Comparison of ENCODE assay signal across 12 cellular contexts in genomic region chr1:9901148-9902059, GRCh38. TPM values are rescaled to one million over a fixed set of nuclear protein-coding genes. Genes with fewer than 3 reads are reported as not detected.
DNase-seq lines count a peak whose midpoint lies in the region; ATAC-seq and TF ChIP-seq lines count a peak whose summit lies in the region.
"Had no signal": no experiment of that assay in that cellular context is flagged by ENCODE, and none has a peak within 500 bp of the region (broad histone marks: within the 10 kb centered on the region; RNA-seq: fewer than 3 reads in every experiment).

No MANE protein-coding gene starts in this region.

- H3K9me3 ChIP-seq in CD8-positive, alpha-beta T cell (ENCODE audit: low read length), result no peaks in the 10 kb centered on the region
- no peaks in the 10 kb centered on the region for H3K9me3 ChIP-seq in adrenal gland (replicated peaks in 1 of 3)
- H3K9me3 ChIP-seq in right atrium auricular region, result no peaks in the 10 kb centered on the region
- H3K9me3 ChIP-seq in prostate gland, result no peaks in the 10 kb centered on the region

- no peak for TF ChIP-seq CTCF in CD8-positive, alpha-beta T cell (IDR thresholded peaks at IDR 0.05)
- TF ChIP-seq CTCF in adrenal gland (IDR thresholded peaks at IDR 0.05) (no peak), right atrium auricular region (IDR thresholded peaks at IDR 0.05) (no peak), prostate gland (IDR thresholded peaks at IDR 0.05) (no peak)

- peaks cover 16% of the 10 kb centered on the region for H3K4me1 Mint-ChIP-seq in CD8-positive, alpha-beta T cell (ENCODE audit: low read depth)

- CTCF ChIA-PET in CD8-positive, alpha-beta T cell (lab: Charles Lee), result no interaction called here
- CTCF ChIA-PET in HEK293T (lab: Yijun Ruan, JAX), result no interaction called here

- POLR2A ChIA-PET in CD8-positive, alpha-beta T cell (lab: Charles Lee), result no interaction called here
- POLR2A ChIA-PET in HEK293T (lab: Yijun Ruan, JAX), result no interaction called here

- no peak for ATAC-seq in CD8-positive, alpha-beta T cell
- no peak for ATAC-seq in HG02763 (IDR thresholded peaks at IDR 0.05; ENCODE audit: unreplicated experiment)
- ATAC-seq: activated CD8-positive, alpha-beta memory T cell treated with anti-CD3 and anti-CD28 coated beads, Interleukin-2, amount 10 ng/mL, durations not matched to agents 7 days and 5 days had no signal

- H3K36me3 Mint-ChIP-seq in CD8-positive, alpha-beta T cell, result no peaks in the 10 kb centered on the region
- H3K36me3 Mint-ChIP-seq: activated CD8-positive, alpha-beta memory T cell treated with anti-CD3 and anti-CD28 coated beads, Interleukin-2, amount 10 ng/mL, durations not matched to agents 7 days and 5 days had no signal

- H3K27ac Mint-ChIP-seq in CD8-positive, alpha-beta T cell, result peak overlapping the region; percentile 67
- H3K27ac Mint-ChIP-seq: activated CD8-positive, alpha-beta memory T cell treated with anti-CD3 and anti-CD28 coated beads, Interleukin-2, amount 10 ng/mL, durations not matched to agents 7 days and 5 days; T-helper 1 cell treated with Interleukin-12 subunit alpha and Interleukin-12 subunit beta and Interleukin-4 antibody, amounts not matched to agents 30 μg/mL and 1 μg/mL, for 36 hours had no signal

- no peak overlapping the region for H3K4me3 Mint-ChIP-seq in CD8-positive, alpha-beta T cell
- H3K4me3 Mint-ChIP-seq: activated CD8-positive, alpha-beta memory T cell treated with anti-CD3 and anti-CD28 coated beads, Interleukin-2, amount 10 ng/mL, durations not matched to agents 7 days and 5 days; T-helper 1 cell treated with Interleukin-12 subunit alpha and Interleukin-12 subunit beta and Interleukin-4 antibody, amounts not matched to agents 30 μg/mL and 1 μg/mL, for 36 hours had no signal

- no peaks in the 10 kb centered on the region for H3K9me3 Mint-ChIP-seq in CD8-positive, alpha-beta T cell
- H3K9me3 Mint-ChIP-seq: T-helper 1 cell treated with Interleukin-12 subunit alpha and Interleukin-12 subunit beta and Interleukin-4 antibody, amounts not matched to agents 30 μg/mL and 1 μg/mL, for 36 hours had no signal

- no peaks in the 10 kb centered on the region for H3K36me3 ChIP-seq in CD8-positive, alpha-beta T cell (ENCODE audit: insufficient read depth, low read length)
- H3K36me3 ChIP-seq in adrenal gland (replicated peaks in 1 of 2) (no peaks in the 10 kb centered on the region), right atrium auricular region (no peaks in the 10 kb centered on the region), prostate gland (no peaks in the 10 kb centered on the region)
- H3K36me3 ChIP-seq: brain microvascular endothelial cell had no signal

- H3K4me3 ChIP-seq in CD8-positive, alpha-beta T cell (ENCODE audit: low read depth, low read length), result no peak overlapping the region
- H3K4me3 ChIP-seq in adrenal gland (no peak overlapping the region), right atrium auricular region (peak overlapping the region in 1 of 2 donors; percentile 34), prostate gland (no peak overlapping the region)

- no peak overlapping the region for H3K27ac ChIP-seq in CD8-positive, alpha-beta T cell (ENCODE audit: low read depth, low read length)
- peak overlapping the region in 3 of 5 donors; percentile 12 to 75 (median 69) for H3K27ac ChIP-seq in adrenal gland
- peak overlapping the region; percentile 85 to 94 for H3K27ac ChIP-seq in right atrium auricular region
- peak overlapping the region; percentile 75 to 79 for H3K27ac ChIP-seq in prostate gland
- H3K27ac ChIP-seq: brain microvascular endothelial cell had no signal

- no peaks in the 10 kb centered on the region for H3K27me3 Mint-ChIP-seq in CD8-positive, alpha-beta T cell (ENCODE audit: low read depth)
- H3K27me3 Mint-ChIP-seq: activated CD8-positive, alpha-beta memory T cell treated with anti-CD3 and anti-CD28 coated beads, Interleukin-2, amount 10 ng/mL, durations not matched to agents 7 days and 5 days had no signal

- WGBS in adrenal gland, 4 donors, result 56 to 74% (median 64%) methylated on average over 6 to 9 of the region's 9 CpGs
- 67% methylated on average over 9 of the region's 9 CpGs for WGBS in prostate gland

- peaks cover 8% of the 10 kb centered on the region for H3K4me1 ChIP-seq in CD8-positive, alpha-beta T cell (ENCODE audit: insufficient read depth, low read length)
- H3K4me1 ChIP-seq in adrenal gland (replicated peaks in 1 of 2), result peaks cover 7 to 22% of the 10 kb centered on the region in 2 donors
- peaks cover 0 to 59% of the 10 kb centered on the region in 2 donors for H3K4me1 ChIP-seq in right atrium auricular region
- H3K4me1 ChIP-seq in prostate gland (replicated peaks), result peaks cover 6% of the 10 kb centered on the region

- intact Hi-C loops in CD8-positive, alpha-beta T cell (cut with DNase I, micrococcal nuclease), result no loop called here
- intact Hi-C loops in adrenal gland (cut with DNase I) (no loop called here), prostate gland (cut with DNase I) (no loop called here)

- DNase-seq in CD8-positive, alpha-beta T cell, result no peak
- peak in 6 of 7 donors; percentile 20 to 74 (median 35) for DNase-seq in adrenal gland
- peak; percentile 61 for DNase-seq in right atrium auricular region (ENCODE audit: low spot score)
- no peak for DNase-seq in prostate gland (ENCODE audit: low spot score)
- DNase-seq in activated T-cell treated with anti-CD3 and anti-CD28 coated beads, Interleukin-2, amount 50 U/mL, for 48 hours, result no peak
- DNase-seq in HEK293T (ENCODE audit: extremely low spot score), result no peak
- DNase-seq in NK-92 treated with Interleukin-12 subunit alpha and Interleukin-12 subunit beta, amount 100 ng/mL, for 24 hours (lab: John Stamatoyannopoulos, UW), result no peak
- DNase-seq: activated CD8-positive, alpha-beta memory T cell treated with anti-CD3 and anti-CD28 coated beads, Interleukin-2, amount 10 ng/mL, durations not matched to agents 7 days and 5 days; brain microvascular endothelial cell; glutamatergic neuron had no signal

- TF ChIP-seq POLR2A in adrenal gland (IDR thresholded peaks at IDR 0.05) (no peak), prostate gland (IDR thresholded peaks at IDR 0.05) (no peak)

- no peaks in the 10 kb centered on the region for H3K27me3 ChIP-seq in CD8-positive, alpha-beta T cell (ENCODE audit: insufficient read depth, low read length)
- H3K27me3 ChIP-seq in adrenal gland (no peaks in the 10 kb centered on the region), right atrium auricular region (no peaks in the 10 kb centered on the region), prostate gland (replicated peaks; ENCODE audit: insufficient read depth) (no peaks in the 10 kb centered on the region)
- H3K27me3 ChIP-seq: brain microvascular endothelial cell had no signal

TF ChIP-seq in HEK293T, 16 proteins besides CTCF, POLR2A, EP300 and RAD21:
- TF ChIP-seq L3MBTL2 (conservative IDR thresholded peaks at IDR 0.05) (no peak), ARNT (IDR thresholded peaks at IDR 0.05) (no peak), FOXA1 (IDR thresholded peaks at IDR 0.05) (no peak), ZNF384 (IDR thresholded peaks at IDR 0.05) (no peak), TARDBP (IDR thresholded peaks at IDR 0.05) (no peak), HDGF (IDR thresholded peaks at IDR 0.05; ENCODE audit: borderline replicate concordance) (no peak), CTBP1 (IDR thresholded peaks at IDR 0.05; ENCODE audit: borderline replicate concordance) (no peak), SP1 (IDR thresholded peaks at IDR 0.05) (no peak), BHLHE40 (IDR thresholded peaks at IDR 0.05; ENCODE audit: borderline replicate concordance) (no peak), SUZ12 (IDR thresholded peaks at IDR 0.05) (no peak)

RNA-seq across cellular contexts. Expression of gene CTNNBIP1, which starts 8.7 kb away (rescaled TPM):
- total RNA-seq in CD8-positive, alpha-beta T cell, result 1 to 10 TPM; 6.3 to 7.7 TPM
- total RNA-seq in adrenal gland (10 to 100 TPM; 12.5 to 26.9 (median 19.9) TPM), right atrium auricular region (10 to 100 TPM; 22.3 to 31.9 TPM), prostate gland (100 to 1,000 TPM in 1 of 2 donors, 10 to 100 TPM in 1; 56.9 to 101 TPM)
- 10 to 100 TPM in 1 of 3 donors, 1 to 10 TPM in 2; 6.8 to 12.0 (median 8.0) TPM for polyA plus RNA-seq in adrenal gland

RNA-seq across cellular contexts. Expression of gene LZIC, which starts 41.8 kb away (rescaled TPM):
- 10 to 100 TPM; 12.9 to 13.6 TPM for total RNA-seq in CD8-positive, alpha-beta T cell
- total RNA-seq in adrenal gland (10 to 100 TPM; 22.3 to 35.9 (median 30.3) TPM), right atrium auricular region (10 to 100 TPM; 25.0 to 32.1 TPM), prostate gland (10 to 100 TPM; 21.5 to 42.2 TPM)
- 10 to 100 TPM in 2 of 3 donors, 1 to 10 TPM in 1; 6.5 to 42.9 (median 13.3) TPM for polyA plus RNA-seq in adrenal gland

RNA-seq across cellular contexts. Expression of gene NMNAT1, which starts 41.9 kb away (rescaled TPM):
- 1 to 10 TPM; 1.1 to 1.2 TPM for total RNA-seq in CD8-positive, alpha-beta T cell
- 10 to 100 TPM in 6 of 8 donors, 1 to 10 TPM in 2; 7.5 to 18.3 (median 11.7) TPM for total RNA-seq in adrenal gland
- polyA plus RNA-seq in adrenal gland, result 10 to 100 TPM in 1 of 3 donors, 1 to 10 TPM in 2; 5.6 to 19.7 (median 8.1) TPM
- total RNA-seq in right atrium auricular region, result 10 to 100 TPM; 10.0 to 13.9 TPM
- total RNA-seq in prostate gland, result 1 to 10 TPM; 7.2 to 8.7 TPM

Comparison
In these comparisons a context has a peak if more than half of its experiments do, and no peak if none do; other contexts are left out.
1. DNase-seq: peak in adrenal gland (6 of 7) and right atrium auricular region (single experiment); none in CD8-positive, alpha-beta T cell (0 of 7), prostate gland (single experiment), activated T-cell treated with anti-CD3 and anti-CD28 coated beads, Interleukin-2, amount 50 U/mL, for 48 hours (0 of 2), HEK293T (single experiment) and NK-92 treated with Interleukin-12 subunit alpha and Interleukin-12 subunit beta, amount 100 ng/mL, for 24 hours (single experiment).